In the genomic region with DNA sequence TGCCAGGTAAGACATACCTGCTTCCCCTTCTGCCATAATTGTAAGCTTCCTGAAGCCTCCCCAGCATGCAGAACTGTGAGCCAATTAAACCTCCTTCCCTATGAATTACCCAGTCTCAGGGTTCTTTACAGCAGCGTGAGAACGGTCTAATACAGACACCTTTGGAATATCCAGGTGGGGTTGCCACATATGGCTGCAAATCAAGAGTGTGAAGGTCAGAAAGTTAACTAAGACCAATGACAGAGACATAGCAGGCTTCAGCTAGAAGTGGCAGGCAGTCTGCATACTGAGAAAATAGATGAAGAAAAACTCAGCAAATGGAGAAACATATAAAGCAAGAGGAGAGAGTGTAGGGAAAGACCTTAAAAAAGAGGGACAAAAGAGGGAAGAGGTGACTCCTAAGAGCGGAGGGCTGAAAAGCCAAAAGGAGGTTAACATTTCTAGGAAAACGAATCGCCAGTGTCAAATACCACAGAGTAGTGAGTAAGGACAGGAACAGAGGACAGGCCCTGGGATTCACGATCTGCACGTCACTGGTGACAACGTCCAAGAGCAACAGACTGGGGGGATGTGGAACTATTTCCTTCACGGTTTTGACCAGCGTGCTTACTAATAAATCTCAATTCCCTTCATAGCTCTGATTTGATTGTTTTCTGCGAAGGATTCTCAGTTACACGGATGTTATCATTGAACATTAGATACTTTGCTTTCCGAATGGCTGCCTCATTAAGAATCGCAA, we compare ENCODE assay signal across 3 cellular contexts.
TF ChIP-seq lines count a peak whose summit lies in the region.

No MANE protein-coding gene starts in this region.

TF ChIP-seq in liver, 16 proteins besides CTCF, POLR2A, EP300 and RAD21:
- peak; percentile 42 to 64 for TF ChIP-seq HNF4A (conservative IDR thresholded peaks at IDR 0.05)
- TF ChIP-seq YY1 (IDR thresholded peaks at IDR 0.05), result no peak
- no peak for TF ChIP-seq TAF1 (conservative IDR thresholded peaks at IDR 0.05)
- TF ChIP-seq RXRA (IDR thresholded peaks at IDR 0.05), result peak in 1 of 2 donors; percentile 39
- TF ChIP-seq HNF4G (IDR thresholded peaks at IDR 0.05), result peak; percentile 25
- TF ChIP-seq, protein P1, sequence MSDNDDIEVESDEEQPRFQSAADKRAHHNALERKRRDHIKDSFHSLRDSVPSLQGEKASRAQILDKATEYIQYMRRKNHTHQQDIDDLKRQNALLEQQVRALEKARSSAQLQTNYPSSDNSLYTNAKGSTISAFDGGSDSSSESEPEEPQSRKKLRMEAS (IDR thresholded peaks at IDR 0.05), result no peak
- TF ChIP-seq, protein P2, sequence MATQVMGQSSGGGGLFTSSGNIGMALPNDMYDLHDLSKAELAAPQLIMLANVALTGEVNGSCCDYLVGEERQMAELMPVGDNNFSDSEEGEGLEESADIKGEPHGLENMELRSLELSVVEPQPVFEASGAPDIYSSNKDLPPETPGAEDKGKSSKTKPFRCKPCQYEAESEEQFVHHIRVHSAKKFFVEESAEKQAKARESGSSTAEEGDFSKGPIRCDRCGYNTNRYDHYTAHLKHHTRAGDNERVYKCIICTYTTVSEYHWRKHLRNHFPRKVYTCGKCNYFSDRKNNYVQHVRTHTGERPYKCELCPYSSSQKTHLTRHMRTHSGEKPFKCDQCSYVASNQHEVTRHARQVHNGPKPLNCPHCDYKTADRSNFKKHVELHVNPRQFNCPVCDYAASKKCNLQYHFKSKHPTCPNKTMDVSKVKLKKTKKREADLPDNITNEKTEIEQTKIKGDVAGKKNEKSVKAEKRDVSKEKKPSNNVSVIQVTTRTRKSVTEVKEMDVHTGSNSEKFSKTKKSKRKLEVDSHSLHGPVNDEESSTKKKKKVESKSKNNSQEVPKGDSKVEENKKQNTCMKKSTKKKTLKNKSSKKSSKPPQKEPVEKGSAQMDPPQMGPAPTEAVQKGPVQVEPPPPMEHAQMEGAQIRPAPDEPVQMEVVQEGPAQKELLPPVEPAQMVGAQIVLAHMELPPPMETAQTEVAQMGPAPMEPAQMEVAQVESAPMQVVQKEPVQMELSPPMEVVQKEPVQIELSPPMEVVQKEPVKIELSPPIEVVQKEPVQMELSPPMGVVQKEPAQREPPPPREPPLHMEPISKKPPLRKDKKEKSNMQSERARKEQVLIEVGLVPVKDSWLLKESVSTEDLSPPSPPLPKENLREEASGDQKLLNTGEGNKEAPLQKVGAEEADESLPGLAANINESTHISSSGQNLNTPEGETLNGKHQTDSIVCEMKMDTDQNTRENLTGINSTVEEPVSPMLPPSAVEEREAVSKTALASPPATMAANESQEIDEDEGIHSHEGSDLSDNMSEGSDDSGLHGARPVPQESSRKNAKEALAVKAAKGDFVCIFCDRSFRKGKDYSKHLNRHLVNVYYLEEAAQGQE (IDR thresholded peaks at IDR 0.05), result no peak
- peak; percentile 42 for TF ChIP-seq SP1 (IDR thresholded peaks at IDR 0.05)

TF ChIP-seq in HepG2, 621 proteins besides CTCF, POLR2A, EP300 and RAD21:
- TF ChIP-seq RBFOX2 (IDR thresholded peaks at IDR 0.05; ENCODE audit: low read depth, low read length), result no peak

TF ChIP-seq in endothelial cell of umbilical vein, 7 proteins besides CTCF, POLR2A, EP300 and RAD21:
- no peak for TF ChIP-seq POLR2AphosphoS5 (IDR thresholded peaks at IDR 0.05; ENCODE audit: insufficient read depth, low read depth, low read length)
- TF ChIP-seq, protein P1 (IDR thresholded peaks at IDR 0.05; ENCODE audit: insufficient read depth, insufficient read length), result no peak
- TF ChIP-seq MYC (IDR thresholded peaks at IDR 0.05; ENCODE audit: low read depth, low read length), result no peak
- TF ChIP-seq JUN (IDR thresholded peaks at IDR 0.05; ENCODE audit: borderline replicate concordance, insufficient read depth, insufficient read length, low read depth), result no peak
- TF ChIP-seq FOS (IDR thresholded peaks at IDR 0.05; ENCODE audit: borderline replicate concordance, insufficient read depth, low read length), result no peak
- TF ChIP-seq GATA2 (IDR thresholded peaks at IDR 0.05; ENCODE audit: insufficient read depth, insufficient read length, low read depth, low read length), result no peak
- TF ChIP-seq EZH2 (IDR thresholded peaks at IDR 0.05; ENCODE audit: borderline replicate concordance, low read depth, low read length, severe bottlenecking), result no peak
